In the genomic region with DNA sequence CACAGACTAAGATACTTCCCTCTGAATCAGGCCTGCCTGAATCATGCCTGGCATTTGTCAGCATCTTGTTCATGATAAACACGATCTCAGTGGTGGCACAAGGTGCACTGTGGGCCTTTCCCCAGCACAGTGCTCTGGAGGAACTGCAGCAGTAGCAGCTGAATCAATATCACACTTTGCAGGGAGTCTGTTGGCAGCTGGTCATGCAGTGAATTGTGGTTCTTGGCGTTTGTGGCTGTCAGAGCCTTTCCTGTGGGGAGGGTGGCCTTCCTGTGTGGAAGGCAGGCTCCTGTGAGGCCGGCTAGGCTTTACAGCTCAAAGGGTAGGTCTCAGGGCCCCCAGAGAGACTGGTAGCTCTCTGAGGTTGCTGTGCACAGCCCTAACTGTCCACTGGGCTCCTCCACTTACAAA, we compare ENCODE assay signal across 9 cellular contexts. TPM values are rescaled to one million over a fixed set of nuclear protein-coding genes. Genes with fewer than 3 reads are reported as not detected.
A peak's percentile ranks its signal among the peaks of the same experiment; 100 is the strongest.
DNase-seq lines count a peak whose midpoint lies in the region; ATAC-seq and TF ChIP-seq lines count a peak whose summit lies in the region.
"Had no signal": no experiment of that assay in that cellular context is flagged by ENCODE, and none has a peak within 500 bp of the region (broad histone marks: within the 10 kb centered on the region; RNA-seq: fewer than 3 reads in every experiment).

No MANE protein-coding gene starts in this region.

- peaks cover 66% of the 10 kb centered on the region for H3K4me1 Mint-ChIP-seq in brain

- no peaks in the 10 kb centered on the region for H3K36me3 ChIP-seq in osteoblast (ENCODE audit: insufficient read depth, low read length)

- no peaks in the 10 kb centered on the region for H4K20me1 ChIP-seq in osteoblast (ENCODE audit: insufficient read depth, low read length)

- H3K36me3 Mint-ChIP-seq in brain, result no peaks in the 10 kb centered on the region

- peak overlapping the region; percentile 46 for H2AFZ ChIP-seq in osteoblast (ENCODE audit: low read length)

- TF ChIP-seq CTCF in brain (conservative IDR thresholded peaks at IDR 0.05) (no peak), osteoblast (IDR thresholded peaks at IDR 0.05; ENCODE audit: extremely low read depth, low read depth, low read length) (no peak)

- peaks cover 7% of the 10 kb centered on the region for H3K27me3 ChIP-seq in osteoblast (ENCODE audit: insufficient read depth, low read length)

- no peaks in the 10 kb centered on the region for H3K79me2 ChIP-seq in osteoblast (ENCODE audit: insufficient read depth, low read length)

- no peak overlapping the region for H3K4me3 Mint-ChIP-seq in brain

- H3K27me3 Mint-ChIP-seq in brain, result peaks cover 10% of the 10 kb centered on the region

- H3K4me3 ChIP-seq in osteoblast (ENCODE audit: insufficient read depth, low read length), result no peak overlapping the region

- H3K9me3 ChIP-seq in osteoblast (ENCODE audit: low read depth, low read length), result no peaks in the 10 kb centered on the region

- peaks cover 29% of the 10 kb centered on the region for H3K4me1 ChIP-seq in osteoblast (ENCODE audit: insufficient read depth, low read length)

- no peak overlapping the region for H3K4me2 ChIP-seq in osteoblast (ENCODE audit: insufficient read depth, low read length)

- H3K9me3 Mint-ChIP-seq in brain, result peaks cover 4 to 14% (median 9%) of the 10 kb centered on the region in 5 experiments

- H3K27ac ChIP-seq in osteoblast (ENCODE audit: low read depth, low read length), result no peak overlapping the region

- no peak for ATAC-seq in GM18502 (IDR thresholded peaks at IDR 0.05; ENCODE audit: poor library complexity, unreplicated experiment)

- DNase-seq in DMS79 treated with DMSO at 0.1 percent for 48 hours (lab: John Stamatoyannopoulos, UW), result peak; percentile 7
- no peak for DNase-seq in DMS79 (lab: John Stamatoyannopoulos, UW)
- peak; percentile 83 to 97 for DNase-seq in NCI-H2081 (lab: John Stamatoyannopoulos, UW)
- peak; percentile 66 for DNase-seq in osteoblast (ENCODE audit: insufficient read length, low spot score, missing footprints)
- no peak for DNase-seq in D341Med (ENCODE audit: low spot score)
- no peak for DNase-seq in NCI-H1436 treated with DMSO at 0.1 percent for 48 hours (lab: John Stamatoyannopoulos, UW)
- DNase-seq: 8988T had no signal

- peak overlapping the region; percentile 25 to 84 (median 47) for H3K27ac Mint-ChIP-seq in brain

RNA-seq across cellular contexts. Expression of gene TLE3, which starts 54.4 kb away (rescaled TPM):
- 15.7 TPM for polyA plus RNA-seq in brain (ENCODE audit: insufficient read depth, low read depth, low replicate concordance)
- 21.5 and 29.7 TPM in 2 replicates for total RNA-seq in osteoblast

Comparison
In these comparisons a context has a peak if more than half of its experiments do, and no peak if none do; other contexts are left out.
1. DNase-seq: peak in DMS79 treated with DMSO at 0.1 percent for 48 hours (single experiment), NCI-H2081 (2 of 2) and osteoblast (single experiment); none in DMS79 (single experiment), D341Med (single experiment) and NCI-H1436 treated with DMSO at 0.1 percent for 48 hours (single experiment).